In the genomic region with DNA sequence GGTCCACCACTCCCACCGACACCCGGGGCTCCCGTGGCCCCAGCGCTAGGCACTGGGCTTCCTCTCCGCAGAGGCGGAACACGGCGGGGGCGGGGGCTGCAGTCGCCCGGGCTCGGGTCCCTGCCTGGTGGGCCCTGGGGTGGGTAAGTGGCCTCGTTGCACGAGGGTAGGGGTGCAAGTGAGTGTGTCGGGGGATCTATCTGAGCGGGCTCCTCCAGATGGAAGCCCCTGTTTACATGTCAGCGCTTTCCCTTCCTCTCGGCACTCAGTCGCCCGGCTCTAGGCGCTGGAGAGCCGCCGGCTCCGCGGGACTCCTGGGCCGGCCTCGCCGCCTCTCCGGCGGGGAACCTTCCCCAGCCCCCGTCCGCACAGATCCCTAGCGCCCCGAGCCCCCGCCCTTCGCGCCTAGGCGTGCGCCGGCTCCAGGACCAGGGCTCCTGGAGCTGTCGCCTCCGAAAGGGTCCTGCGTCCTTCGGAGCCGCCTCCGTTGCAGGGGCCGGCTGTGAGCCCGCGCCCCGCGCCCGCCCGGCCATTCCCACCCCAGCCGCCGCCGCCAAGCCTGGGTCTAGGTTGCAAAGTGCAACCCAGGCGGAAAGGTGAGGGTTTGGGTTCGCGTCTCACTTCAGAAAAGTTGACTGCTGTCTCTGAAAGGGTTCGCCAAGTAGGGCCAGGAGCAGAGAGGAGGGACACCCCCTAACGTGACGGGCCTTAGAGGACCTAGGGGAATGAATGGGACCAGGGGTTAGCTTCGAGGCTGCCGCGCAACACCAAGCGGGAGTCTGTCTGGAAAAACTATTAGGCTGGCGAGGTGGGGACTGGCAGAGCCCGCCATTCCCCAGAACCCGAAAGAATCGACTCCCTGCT, we compare ENCODE assay signal across 8 cellular contexts. TPM values are rescaled to one million over a fixed set of nuclear protein-coding genes. Genes with fewer than 3 reads are reported as not detected.
DNase-seq lines count a peak whose midpoint lies in the region; ATAC-seq, FAIRE-seq and TF ChIP-seq lines count a peak whose summit lies in the region.

No MANE protein-coding gene starts in this region.

- peaks cover 54% of the 10 kb centered on the region for H3K79me2 ChIP-seq in OCI-LY1 (ENCODE audit: insufficient read depth, low read length)
- peaks cover 43% of the 10 kb centered on the region for H3K79me2 ChIP-seq in mammary epithelial cell (ENCODE audit: insufficient read depth, low read length)

- H4K20me1 ChIP-seq in OCI-LY1 (ENCODE audit: insufficient read depth, low read length) (no peaks in the 10 kb centered on the region), mammary epithelial cell (ENCODE audit: insufficient read depth, low read length) (no peaks in the 10 kb centered on the region)

- H3K4me2 ChIP-seq in OCI-LY1 (ENCODE audit: low read length) (peak overlapping the region; percentile 85), mammary epithelial cell (ENCODE audit: insufficient read depth, low read depth, low read length) (peak overlapping the region; percentile 96)

- peak overlapping the region; percentile 89 for H3K9ac ChIP-seq in OCI-LY1 (ENCODE audit: low read length)
- peak overlapping the region; percentile 34 for H3K9ac ChIP-seq in mammary epithelial cell (ENCODE audit: insufficient read depth, low read length)

- TF ChIP-seq CTCF in AG10803 (conservative IDR thresholded peaks at IDR 0.05; ENCODE audit: low read length) (no peak), OCI-LY1 (IDR thresholded peaks at IDR 0.05; ENCODE audit: low read length) (no peak), mammary epithelial cell (conservative IDR thresholded peaks at IDR 0.05 in 1 of 2, IDR thresholded peaks at IDR 0.05 in 1 of 2; ENCODE audit: extremely low read depth in 1 of 2, insufficient read depth in 1 of 2, low read depth in 1 of 2, low read length in 2 of 2) (no peak), lower lobe of right lung (IDR thresholded peaks at IDR 0.05) (no peak), tibial nerve (IDR thresholded peaks at IDR 0.05) (no peak)

- H3K4me1 ChIP-seq in OCI-LY1 (ENCODE audit: insufficient read depth, low read length, severe bottlenecking) (peaks cover 66% of the 10 kb centered on the region), mammary epithelial cell (ENCODE audit: insufficient read depth, low read length) (peaks cover 14% of the 10 kb centered on the region), lower lobe of right lung (peaks cover 68% of the 10 kb centered on the region), tibial nerve (peaks cover 0 to 45% (median 13%) of the 10 kb centered on the region in 4 donors)

- no peak for FAIRE-seq in RCC 7860 (lab: Jason Lieb, UNC)

- DNase-seq in AG10803 (ENCODE audit: low read depth) (no peak), mammary epithelial cell (no peak), lower lobe of right lung (peak; percentile 70), tibial nerve (ENCODE audit: low spot score in 2 of 2) (no peak), RCC 7860 (ENCODE audit: low spot score) (no peak), HuH-7 (ENCODE audit: low spot score) (no peak)

- dilution Hi-C loops in mammary epithelial cell (cut with HindIII; ENCODE audit: low sequenced_read_pairs) = no loop called here

- H3K9me3 ChIP-seq in OCI-LY1 (ENCODE audit: low read length) (no peaks in the 10 kb centered on the region), mammary epithelial cell (replicated peaks; ENCODE audit: insufficient read depth, low read length) (no peaks in the 10 kb centered on the region), lower lobe of right lung (no peaks in the 10 kb centered on the region), tibial nerve (no peaks in the 10 kb centered on the region)

- H3K27ac ChIP-seq in OCI-LY1 (ENCODE audit: low read depth, low read length, poor library complexity, severe bottlenecking) (peak overlapping the region; percentile 81), mammary epithelial cell (ENCODE audit: insufficient read depth, low read depth, low read length) (peak overlapping the region; percentile 1), lower lobe of right lung (peak overlapping the region; percentile 94), tibial nerve (peak overlapping the region; percentile 33 to 89 (median 68))

- TF ChIP-seq EP300 in tibial nerve (IDR thresholded peaks at IDR 0.05) = no peak

- no peaks in the 10 kb centered on the region for H3K9me2 ChIP-seq in OCI-LY1 (ENCODE audit: low read depth, low read length)

- in situ Hi-C loops in mammary epithelial cell (cut with MboI; ENCODE audit: low sequenced_read_pairs in 2 of 2) = no loop called here

- no TSS peak for BruUV-seq in mammary epithelial cell (replicated peaks; lab: Mats Ljungman, UMichigan)

- H3K27me3 ChIP-seq in OCI-LY1 (ENCODE audit: insufficient read depth, low read length) (peaks cover 12% of the 10 kb centered on the region; the same call in 1 of the 2 replicates), mammary epithelial cell (ENCODE audit: insufficient read depth, low read length) (no peaks in the 10 kb centered on the region), lower lobe of right lung (ENCODE audit: low read depth) (peaks cover 13% of the 10 kb centered on the region), tibial nerve (peaks cover 0 to 71% of the 10 kb centered on the region in 2 donors)

- CTCF ChIA-PET in mammary epithelial cell (lab: Charles Lee; ENCODE audit: low non-redundant PET) = no interaction called here

- H3K4me3 ChIP-seq in AG10803 (ENCODE audit: low read length) = peak overlapping the region; percentile 77
- H3K4me3 ChIP-seq in OCI-LY1 (ENCODE audit: low read depth, low read length, poor library complexity, severe bottlenecking) = peak overlapping the region; percentile 98
- peak overlapping the region; percentile 63 to 93 (median 73) for H3K4me3 ChIP-seq in mammary epithelial cell (replicated peaks in 1 of 3; ENCODE audit: insufficient read depth in 1 of 3, low read depth in 2 of 3, low read length in 3 of 3)
- H3K4me3 ChIP-seq in lower lobe of right lung = peak overlapping the region; percentile 73
- H3K4me3 ChIP-seq in tibial nerve = peak overlapping the region; percentile 55 to 71 (median 62)

- no peak for TF ChIP-seq POLR2A in tibial nerve (IDR thresholded peaks at IDR 0.05)

- H2AFZ ChIP-seq in OCI-LY1 (ENCODE audit: low read length) (no peak overlapping the region), mammary epithelial cell (ENCODE audit: low read depth, low read length) (peak overlapping the region; percentile 93)

- no peaks in the 10 kb centered on the region for H3F3A ChIP-seq in OCI-LY1 (ENCODE audit: insufficient read depth, low read length)

- H3K36me3 ChIP-seq in OCI-LY1 (ENCODE audit: insufficient read depth, low read length) (peaks cover 11% of the 10 kb centered on the region), mammary epithelial cell (ENCODE audit: insufficient read depth, low read length) (no peaks in the 10 kb centered on the region), lower lobe of right lung (no peaks in the 10 kb centered on the region), tibial nerve (no peaks in the 10 kb centered on the region)

- intact Hi-C loops in mammary epithelial cell (cut with micrococcal nuclease) = loop anchor here (2.0 to 5.0 kb wide), 2 partner anchors 16 to 663 kb away; no protein-coding TSS in a partner anchor
- intact Hi-C loops in lower lobe of right lung (cut with DNase I) = no loop called here

- ATAC-seq in GM21360 (IDR thresholded peaks at IDR 0.05; ENCODE audit: unreplicated experiment) = peak; percentile 21
- ATAC-seq in lower lobe of right lung = peak; percentile 31 to 39

- WGBS in mammary epithelial cell (ENCODE audit: low coverage, missing lambda C conversion rate) = 83% methylated on average over 6 of the region's 70 CpGs
- 9 to 16% methylated on average over 14 to 39 of the region's 70 CpGs for WGBS in tibial nerve, 2 donors

RNA-seq across cellular contexts. Expression of a gene that starts 1.0 kb away (rescaled TPM):
- 1 to 10 TPM in 1 of 2 donors, under 1 TPM in 1; 0.67 to 1.6 TPM for total RNA-seq in mammary epithelial cell
- polyA plus RNA-seq in mammary epithelial cell = 7.1 TPM
- 40.9 TPM for polyA minus RNA-seq in mammary epithelial cell
- total RNA-seq in lower lobe of right lung = 64.2 TPM
- 10 to 100 TPM; 21.3 to 57.9 (median 52.6) TPM for total RNA-seq in tibial nerve

Comparison
In these comparisons a context has a peak if more than half of its experiments do, and no peak if none do; other contexts are left out.
1. H3K27ac ChIP-seq: peak in every context shown above with its lines; median percentile 94 in lower lobe of right lung; 81 in OCI-LY1; 68 in tibial nerve; 1 in mammary epithelial cell.
2. RNA of a gene that starts 1.0 kb away (total RNA-seq): 64.2 TPM in lower lobe of right lung (single experiment) and 21.3 to 57.9 TPM in tibial nerve; 0.67 to 1.6 TPM in mammary epithelial cell; every median in the first group is over 4 times any median in the second.
3. Peak in every context shown above with its lines, with median percentiles within 50 percentile points of each other: H3K4me3 ChIP-seq.